ENCODE assay signal across 1 cellular context in genomic region chr4:125314676-125315570, GRCh38.
A peak's percentile ranks its signal among the peaks of the same experiment; 100 is the strongest.
TF ChIP-seq lines count a peak whose summit lies in the region.

A gene with protein sequence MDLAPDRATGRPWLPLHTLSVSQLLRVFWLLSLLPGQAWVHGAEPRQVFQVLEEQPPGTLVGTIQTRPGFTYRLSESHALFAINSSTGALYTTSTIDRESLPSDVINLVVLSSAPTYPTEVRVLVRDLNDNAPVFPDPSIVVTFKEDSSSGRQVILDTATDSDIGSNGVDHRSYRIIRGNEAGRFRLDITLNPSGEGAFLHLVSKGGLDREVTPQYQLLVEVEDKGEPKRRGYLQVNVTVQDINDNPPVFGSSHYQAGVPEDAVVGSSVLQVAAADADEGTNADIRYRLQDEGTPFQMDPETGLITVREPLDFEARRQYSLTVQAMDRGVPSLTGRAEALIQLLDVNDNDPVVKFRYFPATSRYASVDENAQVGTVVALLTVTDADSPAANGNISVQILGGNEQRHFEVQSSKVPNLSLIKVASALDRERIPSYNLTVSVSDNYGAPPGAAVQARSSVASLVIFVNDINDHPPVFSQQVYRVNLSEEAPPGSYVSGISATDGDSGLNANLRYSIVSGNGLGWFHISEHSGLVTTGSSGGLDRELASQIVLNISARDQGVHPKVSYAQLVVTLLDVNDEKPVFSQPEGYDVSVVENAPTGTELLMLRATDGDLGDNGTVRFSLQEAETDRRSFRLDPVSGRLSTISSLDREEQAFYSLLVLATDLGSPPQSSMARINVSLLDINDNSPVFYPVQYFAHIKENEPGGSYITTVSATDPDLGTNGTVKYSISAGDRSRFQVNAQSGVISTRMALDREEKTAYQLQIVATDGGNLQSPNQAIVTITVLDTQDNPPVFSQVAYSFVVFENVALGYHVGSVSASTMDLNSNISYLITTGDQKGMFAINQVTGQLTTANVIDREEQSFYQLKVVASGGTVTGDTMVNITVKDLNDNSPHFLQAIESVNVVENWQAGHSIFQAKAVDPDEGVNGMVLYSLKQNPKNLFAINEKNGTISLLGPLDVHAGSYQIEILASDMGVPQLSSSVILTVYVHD (N-terminal part only) (plus strand): TSS chr4:125314955. CDS start chr4:125316412, 1,457 bp downstream.

TF ChIP-seq in IMR-90, 13 proteins besides CTCF, POLR2A, EP300 and RAD21 (continued from another document):
- TF ChIP-seq USF2 (IDR thresholded peaks at IDR 0.05; ENCODE audit: low read depth, low read length): no peak
- TF ChIP-seq MAZ (IDR thresholded peaks at IDR 0.05; ENCODE audit: borderline replicate concordance, low read depth, low read length): peak; percentile 81
- peak; percentile 22; the same call in 1 of the 2 replicates for TF ChIP-seq BHLHE40 (IDR thresholded peaks at IDR 0.05; ENCODE audit: low read depth, low read length)
- TF ChIP-seq SMC3 (IDR thresholded peaks at IDR 0.05; ENCODE audit: low read depth, low read length): 0 out of 2 replicates have a peak, but pooled peaks have one; percentile 6
- TF ChIP-seq CEBPB (IDR thresholded peaks at IDR 0.05; ENCODE audit: low read depth, low read length): no peak
- TF ChIP-seq, protein P1, sequence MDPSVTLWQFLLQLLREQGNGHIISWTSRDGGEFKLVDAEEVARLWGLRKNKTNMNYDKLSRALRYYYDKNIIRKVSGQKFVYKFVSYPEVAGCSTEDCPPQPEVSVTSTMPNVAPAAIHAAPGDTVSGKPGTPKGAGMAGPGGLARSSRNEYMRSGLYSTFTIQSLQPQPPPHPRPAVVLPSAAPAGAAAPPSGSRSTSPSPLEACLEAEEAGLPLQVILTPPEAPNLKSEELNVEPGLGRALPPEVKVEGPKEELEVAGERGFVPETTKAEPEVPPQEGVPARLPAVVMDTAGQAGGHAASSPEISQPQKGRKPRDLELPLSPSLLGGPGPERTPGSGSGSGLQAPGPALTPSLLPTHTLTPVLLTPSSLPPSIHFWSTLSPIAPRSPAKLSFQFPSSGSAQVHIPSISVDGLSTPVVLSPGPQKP (IDR thresholded peaks at IDR 0.05; ENCODE audit: borderline replicate concordance, low read depth, low read length): no peak
- TF ChIP-seq CHD1 (IDR thresholded peaks at IDR 0.05; ENCODE audit: low read depth, low read length): no peak
- TF ChIP-seq FOS (IDR thresholded peaks at IDR 0.05; ENCODE audit: low read depth, low read length): no peak; the same call in 1 of the 2 replicates
- peak; percentile 24 for TF ChIP-seq RCOR1 (IDR thresholded peaks at IDR 0.05; ENCODE audit: insufficient replicate concordance, low read length)
TF ChIP-seq in IMR-90: peak in this region for 5.
